In the genomic region with DNA sequence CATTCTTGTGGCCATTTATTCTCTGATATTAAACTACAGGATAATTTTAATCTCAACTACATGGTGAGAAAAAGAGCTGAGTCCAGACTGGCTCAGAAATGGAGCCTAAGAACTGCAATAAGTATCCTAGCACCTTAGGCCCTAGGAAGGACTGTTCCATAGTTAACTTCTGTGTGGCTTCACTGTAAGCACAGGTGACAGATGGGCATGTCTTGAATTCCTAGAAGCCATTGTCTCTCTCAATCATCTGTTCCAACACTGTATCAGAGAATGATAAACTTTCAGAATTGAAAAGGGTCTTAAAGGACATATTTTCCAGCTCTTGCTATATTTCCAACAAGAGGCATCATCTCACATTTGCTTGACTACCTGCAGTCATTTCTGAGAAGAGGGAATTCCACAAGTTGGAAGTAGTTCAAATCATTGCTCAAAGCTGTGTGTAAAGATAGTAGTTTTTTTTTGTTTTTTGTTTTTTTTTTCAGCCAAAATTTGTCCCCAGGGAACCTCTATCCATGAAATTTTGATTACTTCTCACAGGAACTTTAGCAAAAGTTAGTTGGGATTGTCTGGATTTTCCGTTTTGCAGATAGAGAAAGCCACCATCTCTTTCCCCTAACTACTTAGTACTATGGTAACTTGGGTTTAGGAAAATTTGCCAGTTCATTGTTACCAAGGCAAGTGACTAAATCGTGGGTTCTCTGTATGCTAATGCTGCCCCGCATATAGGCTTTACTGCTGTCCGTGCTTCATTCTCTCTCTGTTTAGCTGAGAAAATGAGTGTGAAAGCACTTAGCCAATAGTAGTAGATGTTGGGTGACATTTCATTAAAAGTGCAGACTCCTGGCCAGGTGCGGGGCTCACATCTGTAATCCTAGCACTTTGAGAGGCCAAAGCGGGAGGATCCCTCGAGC, we compare ENCODE assay signal across 12 cellular contexts. TPM values are rescaled to one million over a fixed set of nuclear protein-coding genes. Genes with fewer than 3 reads are reported as not detected.
DNase-seq lines count a peak whose midpoint lies in the region; ATAC-seq, FAIRE-seq and TF ChIP-seq lines count a peak whose summit lies in the region.
"Had no signal": no experiment of that assay in that cellular context is flagged by ENCODE, and none has a peak within 500 bp of the region (broad histone marks: within the 10 kb centered on the region; RNA-seq: fewer than 3 reads in every experiment).

No MANE protein-coding gene starts in this region.

- no peaks in the 10 kb centered on the region for H3K27me3 Mint-ChIP-seq in astrocyte (ENCODE audit: low read depth, unreplicated experiment)
- no peaks in the 10 kb centered on the region for H3K27me3 Mint-ChIP-seq in neural progenitor cell (ENCODE audit: insufficient read depth, low read depth)

- H3K9ac ChIP-seq in astrocyte (ENCODE audit: low read length) (peak overlapping the region; percentile 25), neural progenitor cell (no peak overlapping the region)

- peaks cover 16% of the 10 kb centered on the region for H3K4me1 ChIP-seq in astrocyte (ENCODE audit: insufficient read depth, low read length)
- peaks cover 15% of the 10 kb centered on the region for H3K4me1 ChIP-seq in neural progenitor cell
- H3K4me1 ChIP-seq in PC-9 (replicated peaks; ENCODE audit: insufficient read depth) = no peaks in the 10 kb centered on the region

- no peaks in the 10 kb centered on the region for H3K9me2 ChIP-seq in PC-9 (ENCODE audit: insufficient read depth)

- H4K20me1 ChIP-seq in astrocyte (ENCODE audit: insufficient read depth, low read length) = no peaks in the 10 kb centered on the region
- H4K20me1 ChIP-seq in neural progenitor cell (ENCODE audit: low read depth) = peaks cover 37% of the 10 kb centered on the region
- no peaks in the 10 kb centered on the region for H4K20me1 ChIP-seq in PC-9 (ENCODE audit: insufficient read depth)

- H3K36me3 ChIP-seq in astrocyte (ENCODE audit: insufficient read depth, low read length) = peaks cover 5% of the 10 kb centered on the region
- no peaks in the 10 kb centered on the region for H3K36me3 ChIP-seq in neural progenitor cell
- 0 out of 2 replicates have a peak, but pooled peaks cover 13% of the 10 kb centered on the region for H3K36me3 ChIP-seq in PC-9 (ENCODE audit: low read depth)

- H2AFZ ChIP-seq in astrocyte (ENCODE audit: low read depth, low read length) = no peak overlapping the region
- no peak overlapping the region for H2AFZ ChIP-seq in neural progenitor cell (replicated peaks)
- no peak overlapping the region for H2AFZ ChIP-seq in PC-9

- CTCF ChIA-PET in PC-9 (lab: Charles Lee) = interaction anchor here (0.5 to 1.2 kb wide), 3 partner anchors 9 to 224 kb away, joined by 3 to 17 read pairs (median 5); no protein-coding TSS in a partner anchor

- H3F3A ChIP-seq in neural progenitor cell (ENCODE audit: low read depth) = no peaks in the 10 kb centered on the region
- H3F3A ChIP-seq in PC-9 (ENCODE audit: insufficient read depth, low read depth) = 0 out of 2 replicates have a peak, but pooled peaks cover 3% of the 10 kb centered on the region

- no TSS peak for BruUV-seq in PC-9 (replicated peaks; lab: Mats Ljungman, UMichigan)

- intact Hi-C loops in PC-9 (cut with micrococcal nuclease; ENCODE audit: unreplicated experiment) = no loop called here

- H3K4me3 ChIP-seq in HL-60 (replicated peaks; ENCODE audit: insufficient read depth, low read length) (no peak overlapping the region), astrocyte (ENCODE audit: insufficient read depth, low read depth, low read length) (no peak overlapping the region), neural progenitor cell (no peak overlapping the region), PC-9 (no peak overlapping the region)
- H3K4me3 ChIP-seq: heart right ventricle, K562 had no signal

- POLR2A ChIA-PET in PC-9 (lab: Charles Lee; ENCODE audit: unreplicated experiment) = no interaction called here

- H3K27me3 ChIP-seq in HL-60 (ENCODE audit: insufficient read depth, poor library complexity, severe bottlenecking) (no peaks in the 10 kb centered on the region), astrocyte (ENCODE audit: insufficient read depth, low read length) (no peaks in the 10 kb centered on the region), neural progenitor cell (no peaks in the 10 kb centered on the region), PC-9 (ENCODE audit: insufficient read depth, low read depth) (no peaks in the 10 kb centered on the region)
- H3K27me3 ChIP-seq: heart right ventricle had no signal

- DNase-seq in HL-60 (ENCODE audit: low read depth in 1 of 2, low spot score in 1 of 2) = no peak
- no peak for DNase-seq in astrocyte (ENCODE audit: low read depth)
- no peak for DNase-seq in neural progenitor cell (ENCODE audit: low spot score)
- no peak for DNase-seq in PC-9
- no peak for DNase-seq in medulla oblongata (ENCODE audit: extremely low spot score)
- DNase-seq: heart right ventricle, NCI-H748 treated with DMSO at 0.1 percent for 48 hours had no signal

- peak overlapping the region; percentile 95 for H3K27ac Mint-ChIP-seq in astrocyte (ENCODE audit: unreplicated experiment)
- peak overlapping the region; percentile 64 for H3K27ac Mint-ChIP-seq in neural progenitor cell

- TF ChIP-seq CTCF in HL-60 (IDR thresholded peaks at IDR 0.05; ENCODE audit: insufficient read depth, low read length) = no peak
- no peak for TF ChIP-seq CTCF in astrocyte (IDR thresholded peaks at IDR 0.05; ENCODE audit: insufficient read depth, low read depth, low read length)
- no peak for TF ChIP-seq CTCF in neural progenitor cell (IDR thresholded peaks at IDR 0.05)
- no peak for TF ChIP-seq CTCF in PC-9 (conservative IDR thresholded peaks at IDR 0.05)

- peaks cover 4% of the 10 kb centered on the region for H3K79me2 ChIP-seq in astrocyte (ENCODE audit: insufficient read depth, low read length)
- no peaks in the 10 kb centered on the region for H3K79me2 ChIP-seq in neural progenitor cell (ENCODE audit: low read depth)
- no peaks in the 10 kb centered on the region for H3K79me2 ChIP-seq in PC-9 (ENCODE audit: low read depth)

- H3K9me3 ChIP-seq in astrocyte (ENCODE audit: insufficient read depth, low read depth, low read length) (no peaks in the 10 kb centered on the region), neural progenitor cell (ENCODE audit: low read depth) (no peaks in the 10 kb centered on the region), PC-9 (ENCODE audit: insufficient read depth, low read depth) (no peaks in the 10 kb centered on the region)
- H3K9me3 ChIP-seq: heart right ventricle had no signal

- H3K4me3 Mint-ChIP-seq in astrocyte (ENCODE audit: unreplicated experiment) (no peak overlapping the region), neural progenitor cell (no peak overlapping the region)

- H3K4me2 ChIP-seq in astrocyte (ENCODE audit: low read length) = peak overlapping the region; percentile 47
- H3K4me2 ChIP-seq in neural progenitor cell = no peak overlapping the region
- no peak overlapping the region for H3K4me2 ChIP-seq in PC-9

- peak; percentile 10 for ATAC-seq in GM18909 (IDR thresholded peaks at IDR 0.05; ENCODE audit: poor library complexity, unreplicated experiment)
- ATAC-seq in HG03439 (IDR thresholded peaks at IDR 0.05; ENCODE audit: unreplicated experiment) = no peak
- ATAC-seq in GM21381 (IDR thresholded peaks at IDR 0.05; ENCODE audit: unreplicated experiment) = no peak
- ATAC-seq: K562 had no signal

- H3K4me1 Mint-ChIP-seq in astrocyte (ENCODE audit: low read depth, unreplicated experiment) (peaks cover 60% of the 10 kb centered on the region), neural progenitor cell (peaks cover 39% of the 10 kb centered on the region)

- no peak for FAIRE-seq in astrocyte (lab: Jason Lieb, UNC)
- FAIRE-seq: K562, TTC549 had no signal

- H3K9me3 Mint-ChIP-seq in astrocyte (ENCODE audit: unreplicated experiment) (no peaks in the 10 kb centered on the region), neural progenitor cell (no peaks in the 10 kb centered on the region)

- H3K27ac ChIP-seq in HL-60 (replicated peaks) = peak overlapping the region; percentile 18; the same call in 1 of the 2 replicates
- H3K27ac ChIP-seq in astrocyte (ENCODE audit: low read depth, low read length) = peak overlapping the region; percentile 48
- H3K27ac ChIP-seq in neural progenitor cell = no peak overlapping the region
- no peak overlapping the region for H3K27ac ChIP-seq in PC-9

- H3K36me3 Mint-ChIP-seq in astrocyte (ENCODE audit: low read depth, unreplicated experiment) = no peaks in the 10 kb centered on the region
- H3K36me3 Mint-ChIP-seq in neural progenitor cell = peaks cover 4% of the 10 kb centered on the region

RNA-seq across cellular contexts. Expression of gene KCNS1, which starts 47.2 kb away (rescaled TPM):
- total RNA-seq in astrocyte (2.2 and 2.3 TPM in 2 replicates), neural progenitor cell (ENCODE audit: low replicate concordance) (0.03 TPM in 1 of 2 replicates, not detected in the other), PC-9 (2021) (0.15 TPM in 1 of 2 replicates, not detected in the other)
- total RNA-seq: K562 had no signal

Comparison
In these comparisons a context has a peak if more than half of its experiments do, and no peak if none do; other contexts are left out.
1. H3K27ac ChIP-seq: peak in HL-60 (single experiment) and astrocyte (single experiment); none in neural progenitor cell (single experiment) and PC-9 (single experiment).